Comparison of ENCODE assay signal across 9 cellular contexts in genomic region chr17:40112718-40113109, GRCh38. TPM values are rescaled to one million over a fixed set of nuclear protein-coding genes. Genes with fewer than 3 reads are reported as not detected.
DNase-seq lines count a peak whose midpoint lies in the region; ATAC-seq, FAIRE-seq and TF ChIP-seq lines count a peak whose summit lies in the region.
"Had no signal": no experiment of that assay in that cellular context is flagged by ENCODE, and none has a peak within 500 bp of the region (broad histone marks: within the 10 kb centered on the region; RNA-seq: fewer than 3 reads in every experiment).

No MANE protein-coding gene starts in this region.

- H3K27ac ChIP-seq in astrocyte (ENCODE audit: low read depth, low read length) (peak overlapping the region; percentile 6), right lobe of liver (peak overlapping the region; percentile 90 to 91 (median 90)), substantia nigra (ENCODE audit: low read depth, low read length, poor library complexity, severe bottlenecking) (peak overlapping the region; percentile 74)

- H3K27ac Mint-ChIP-seq in astrocyte (ENCODE audit: unreplicated experiment) = peak overlapping the region; percentile 98

- H3K4me3 ChIP-seq in LNCaP clone FGC (ENCODE audit: low read depth, low read length) (peak overlapping the region; percentile 5; the same call in 1 of the 2 replicates), astrocyte (ENCODE audit: insufficient read depth, low read depth, low read length) (no peak overlapping the region), right lobe of liver (no peak overlapping the region)

- FAIRE-seq in astrocyte (lab: Jason Lieb, UNC) = no peak
- FAIRE-seq: bronchial epithelial cell had no signal

- H3K4me1 Mint-ChIP-seq in astrocyte (ENCODE audit: low read depth, unreplicated experiment) = peaks cover 57% of the 10 kb centered on the region

- H2AFZ ChIP-seq in astrocyte (ENCODE audit: low read depth, low read length) = no peak overlapping the region

- WGBS in right lobe of liver (ENCODE audit: insufficient coverage, low coverage, low lambda C conversion rate, missing lambda C conversion rate) = 46% methylated on average over 4 of the region's 4 CpGs

- ATAC-seq in right lobe of liver (no peak), esophagus mucosa (no peak), GM21367 (IDR thresholded peaks at IDR 0.05; ENCODE audit: unreplicated experiment) (no peak)

- intact Hi-C loops in right lobe of liver (cut with DNase I) = loop anchor here in 1 of 2 donors (10.0 kb wide), 1 partner anchor 52 kb away; no protein-coding TSS in a partner anchor

- DNase-seq in LNCaP clone FGC (ENCODE audit: low read depth) (no peak), astrocyte (ENCODE audit: low read depth) (no peak), right lobe of liver (no peak), substantia nigra (lab: John Stamatoyannopoulos, UW) (no peak), DMS153 (lab: John Stamatoyannopoulos, UW) (no peak), NCI-H82 (lab: John Stamatoyannopoulos, UW) (no peak)

- H3K4me1 ChIP-seq in astrocyte (ENCODE audit: insufficient read depth, low read length) (peaks cover 68% of the 10 kb centered on the region), right lobe of liver (peaks cover 2 to 70% (median 43%) of the 10 kb centered on the region in 4 donors)

- H3K9me3 Mint-ChIP-seq in astrocyte (ENCODE audit: unreplicated experiment) = no peaks in the 10 kb centered on the region

- H3K4me2 ChIP-seq in astrocyte (ENCODE audit: low read length) = peak overlapping the region; percentile 83

- no peaks in the 10 kb centered on the region for H3K79me2 ChIP-seq in astrocyte (ENCODE audit: insufficient read depth, low read length)

- H3K27me3 ChIP-seq in astrocyte (ENCODE audit: insufficient read depth, low read length) (no peaks in the 10 kb centered on the region), right lobe of liver (no peaks in the 10 kb centered on the region)

- H3K4me3 Mint-ChIP-seq in astrocyte (ENCODE audit: unreplicated experiment) = peak overlapping the region; percentile 71

- H3K9me3 ChIP-seq in astrocyte (ENCODE audit: insufficient read depth, low read depth, low read length) = no peaks in the 10 kb centered on the region
- H3K9me3 ChIP-seq in right lobe of liver = no peaks in the 10 kb centered on the region

- H4K20me1 ChIP-seq in astrocyte (ENCODE audit: insufficient read depth, low read length) = no peaks in the 10 kb centered on the region

- peak overlapping the region; percentile 41 for H3K9ac ChIP-seq in astrocyte (ENCODE audit: low read length)

- no peaks in the 10 kb centered on the region for H3K27me3 Mint-ChIP-seq in astrocyte (ENCODE audit: low read depth, unreplicated experiment)

- TF ChIP-seq CTCF in LNCaP clone FGC (IDR thresholded peaks at IDR 0.05; ENCODE audit: control insufficient read depth, extremely low read depth, insufficient read depth) (no peak), astrocyte (IDR thresholded peaks at IDR 0.05; ENCODE audit: insufficient read depth, low read depth, low read length) (no peak), right lobe of liver (IDR thresholded peaks at IDR 0.05) (no peak)

- H3K36me3 ChIP-seq in astrocyte (ENCODE audit: insufficient read depth, low read length) (no peaks in the 10 kb centered on the region), right lobe of liver (no peaks in the 10 kb centered on the region)

- H3K36me3 Mint-ChIP-seq in astrocyte (ENCODE audit: low read depth, unreplicated experiment) = no peaks in the 10 kb centered on the region

- TF ChIP-seq POLR2A in right lobe of liver (IDR thresholded peaks at IDR 0.05) = no peak

RNA-seq across cellular contexts. Expression of gene MSL1, which starts 9.1 kb away (rescaled TPM):
- total RNA-seq in astrocyte (81.9 and 83.3 TPM in 2 replicates), right lobe of liver (10 to 100 TPM; 31.1 to 43.8 (median 36.0) TPM), esophagus mucosa (36.1 TPM)

RNA-seq across cellular contexts. Expression of gene NR1D1, which starts 12.3 kb away (rescaled TPM):
- total RNA-seq in astrocyte (8.7 and 10.1 TPM in 2 replicates), right lobe of liver (10 to 100 TPM in 4 of 6 experiments, 1 to 10 TPM in 2; 6.9 to 29.8 (median 16.0) TPM), esophagus mucosa (14.6 TPM)

RNA-seq across cellular contexts. Expression of gene CASC3, which starts 27.6 kb away (rescaled TPM):
- total RNA-seq in astrocyte (55.0 and 56.1 TPM in 2 replicates), right lobe of liver (10 to 100 TPM; 19.6 to 31.5 (median 25.9) TPM), esophagus mucosa (38.5 TPM)

RNA-seq across cellular contexts. Expression of gene THRA, which starts 49.9 kb away (rescaled TPM):
- total RNA-seq in astrocyte = 16.7 and 20.4 TPM in 2 replicates
- 1 to 10 TPM; 3.7 to 9.4 (median 7.7) TPM for total RNA-seq in right lobe of liver
- total RNA-seq in esophagus mucosa = 9.4 TPM

RNA-seq across cellular contexts. Expression of gene MED24, which starts 58.5 kb away (rescaled TPM):
- 49.2 and 56.4 TPM in 2 replicates for total RNA-seq in astrocyte
- total RNA-seq in right lobe of liver = 10 to 100 TPM; 29.0 to 38.2 (median 35.9) TPM
- total RNA-seq in esophagus mucosa = 55.9 TPM

Comparison
In these comparisons a context has a peak if more than half of its experiments do, and no peak if none do; other contexts are left out.
1. H3K27ac ChIP-seq: peak in every context shown above with its lines; median percentile 90 in right lobe of liver; 74 in substantia nigra; 6 in astrocyte.